Comparison of ENCODE assay signal across 17 cellular contexts in genomic region chr2:36343601-36344000, GRCh38. TPM values are rescaled to one million over a fixed set of nuclear protein-coding genes. Genes with fewer than 3 reads are reported as not detected.
DNase-seq lines count a peak whose midpoint lies in the region; ATAC-seq and TF ChIP-seq lines count a peak whose summit lies in the region.
"Had no signal": no experiment of that assay in that cellular context is flagged by ENCODE, and none has a peak within 500 bp of the region (broad histone marks: within the 10 kb centered on the region; RNA-seq: fewer than 3 reads in every experiment).

No MANE protein-coding gene starts in this region.

- H3K9ac ChIP-seq in SK-N-SH = no peak overlapping the region
- no peak overlapping the region for H3K9ac ChIP-seq in GM23248
- no peak overlapping the region for H3K9ac ChIP-seq in trophoblast cell (ENCODE audit: low read length)

- H3K36me3 ChIP-seq in SK-N-SH (replicated peaks in 1 of 2; ENCODE audit: control insufficient read depth in 1 of 2, insufficient read depth in 2 of 2, low read length in 1 of 2) = no peaks in the 10 kb centered on the region
- no peaks in the 10 kb centered on the region for H3K36me3 ChIP-seq in GM23248 (ENCODE audit: low read depth)
- no peaks in the 10 kb centered on the region for H3K36me3 ChIP-seq in trophoblast cell (ENCODE audit: control insufficient read depth in 1 of 2, insufficient read depth in 2 of 2, low read length in 2 of 2)
- H3K36me3 ChIP-seq in lower lobe of right lung = no peaks in the 10 kb centered on the region

- peak overlapping the region; percentile 66 for H2BK120ac ChIP-seq in trophoblast cell (ENCODE audit: insufficient read depth, low read length, poor library complexity)

- in situ Hi-C loops in GM23248 (cut with MboI) = no loop called here

- H3K79me2 ChIP-seq in SK-N-SH (ENCODE audit: insufficient read depth) (no peaks in the 10 kb centered on the region), GM23248 (ENCODE audit: insufficient read depth) (no peaks in the 10 kb centered on the region), trophoblast cell (ENCODE audit: control insufficient read depth, insufficient read depth, low read length, poor library complexity) (no peaks in the 10 kb centered on the region)

- CTCF ChIA-PET in SK-N-SH (lab: Yijun Ruan, JAX) = interaction anchor here (0.9 to 1.7 kb wide), 2 partner anchors 9 to 10 kb away, joined by 3 to 5 read pairs; no protein-coding TSS in a partner anchor

- H2BK5ac ChIP-seq in trophoblast cell (ENCODE audit: low read depth, low read length, poor library complexity) = no peak overlapping the region

- intact Hi-C loops in lower lobe of right lung (cut with DNase I) = no loop called here

- H2BK12ac ChIP-seq in trophoblast cell (ENCODE audit: low read length) = no peak overlapping the region

- 54% methylated on average over 3 of the region's 3 CpGs for WGBS in SK-N-SH (ENCODE audit: low lambda C conversion rate)
- WGBS in GM23248 (ENCODE audit: low coverage in 1 of 2, low lambda C conversion rate in 2 of 2, missing lambda C conversion rate in 2 of 2), 2 experiments = 68 to 76% methylated on average over 3 of the region's 3 CpGs
- WGBS in trophoblast cell (ENCODE audit: extremely low coverage, insufficient coverage, insufficient read length) = no CpG with 5 or more reads among the region's 3 CpGs

- H3K14ac ChIP-seq in trophoblast cell (ENCODE audit: low read length) = no peak overlapping the region

- TF ChIP-seq CTCF in SK-N-SH (IDR thresholded peaks at IDR 0.05) (no peak), lower lobe of right lung (IDR thresholded peaks at IDR 0.05) (no peak)

- H2AK5ac ChIP-seq in trophoblast cell (ENCODE audit: low read length) = no peak overlapping the region

- H3K27me3 ChIP-seq in SK-N-SH (ENCODE audit: insufficient read depth) (no peaks in the 10 kb centered on the region), GM23248 (replicated peaks; ENCODE audit: insufficient read depth) (no peaks in the 10 kb centered on the region), trophoblast cell (ENCODE audit: insufficient read depth, low read length) (no peaks in the 10 kb centered on the region), lower lobe of right lung (ENCODE audit: low read depth) (no peaks in the 10 kb centered on the region)

- no peak overlapping the region for H3K18ac ChIP-seq in trophoblast cell (ENCODE audit: low read length)

- peaks cover 3% of the 10 kb centered on the region for H3K79me1 ChIP-seq in trophoblast cell (ENCODE audit: low read length)

- no peaks in the 10 kb centered on the region for H4K20me1 ChIP-seq in SK-N-SH (ENCODE audit: insufficient read depth)
- H4K20me1 ChIP-seq in GM23248 (ENCODE audit: insufficient read depth) = no peaks in the 10 kb centered on the region

- no peaks in the 10 kb centered on the region for H3K9me3 ChIP-seq in SK-N-SH
- no peaks in the 10 kb centered on the region for H3K9me3 ChIP-seq in GM23248 (ENCODE audit: low read depth)
- H3K9me3 ChIP-seq in trophoblast cell (ENCODE audit: insufficient read depth, low read depth, low read length) = no peaks in the 10 kb centered on the region
- H3K9me3 ChIP-seq in lower lobe of right lung = no peaks in the 10 kb centered on the region
- H3K9me3 ChIP-seq: Caco-2 had no signal

- no peak overlapping the region for H4K91ac ChIP-seq in trophoblast cell (ENCODE audit: low read depth, low read length)

- H3K9me2 ChIP-seq in SK-N-SH (no peaks in the 10 kb centered on the region), GM23248 (ENCODE audit: insufficient read depth) (no peaks in the 10 kb centered on the region)

- no peak overlapping the region for H3K27ac ChIP-seq in SK-N-SH (ENCODE audit: low read depth in 2 of 2, low read length in 1 of 2)
- no peak overlapping the region for H3K27ac ChIP-seq in GM23248
- H3K27ac ChIP-seq in trophoblast cell (ENCODE audit: low read depth, low read length) = no peak overlapping the region
- no peak overlapping the region for H3K27ac ChIP-seq in lower lobe of right lung
- H3K27ac ChIP-seq: 22Rv1, C4-2B had no signal

- POLR2A ChIA-PET in SK-N-SH (lab: Yijun Ruan, JAX) = no interaction called here

- H3K4me2 ChIP-seq in SK-N-SH (no peak overlapping the region), GM23248 (ENCODE audit: unreplicated experiment) (no peak overlapping the region), trophoblast cell (ENCODE audit: low read length) (no peak overlapping the region)

- H3K4me1 ChIP-seq in SK-N-SH (ENCODE audit: control insufficient read depth in 1 of 2, insufficient read depth in 2 of 2, low read depth in 1 of 2, low read length in 1 of 2) (peaks cover 0 to 15% of the 10 kb centered on the region in 2 experiments; a peak in 2 of 4 replicates), GM23248 (ENCODE audit: insufficient read depth) (peaks cover 26% of the 10 kb centered on the region), trophoblast cell (ENCODE audit: control insufficient read depth in 1 of 2, insufficient read depth in 2 of 2, low read length in 2 of 2) (no peaks in the 10 kb centered on the region), lower lobe of right lung (no peaks in the 10 kb centered on the region)

- TF ChIP-seq EP300 in SK-N-SH (IDR thresholded peaks at IDR 0.05; ENCODE audit: borderline replicate concordance in 1 of 2, low read depth in 1 of 2, low read length in 1 of 2) = no peak

- H3K4me3 ChIP-seq in SK-N-SH (ENCODE audit: low read depth in 2 of 2, low read length in 1 of 2) (no peak overlapping the region), GM23248 (no peak overlapping the region), trophoblast cell (ENCODE audit: low read depth, low read length) (no peak overlapping the region), lower lobe of right lung (no peak overlapping the region)
- H3K4me3 ChIP-seq: GM12878 had no signal

- no peak for TF ChIP-seq RAD21 in SK-N-SH (IDR thresholded peaks at IDR 0.05; ENCODE audit: low read length)

- H4K12ac ChIP-seq in trophoblast cell (ENCODE audit: low read depth, low read length) = no peak overlapping the region

- H3K4ac ChIP-seq in trophoblast cell (ENCODE audit: low read depth, low read length) = no peak overlapping the region

- H3K23ac ChIP-seq in trophoblast cell (ENCODE audit: low read length) = no peak overlapping the region

- H4K8ac ChIP-seq in trophoblast cell (ENCODE audit: low read depth, low read length) = no peak overlapping the region

- ATAC-seq in SK-N-SH treated with all-trans-retinoic acid at 6 μM for 48 hours (peak; percentile 47), lower lobe of right lung (no peak), HG03196 (IDR thresholded peaks at IDR 0.05; ENCODE audit: unreplicated experiment) (no peak)
- ATAC-seq: GM12878, HepG2 had no signal

- H3F3A ChIP-seq in SK-N-SH (replicated peaks; ENCODE audit: insufficient read depth) = peaks cover 17% of the 10 kb centered on the region
- H3F3A ChIP-seq in GM23248 (ENCODE audit: insufficient read depth) = peaks cover 19% of the 10 kb centered on the region

- H2AFZ ChIP-seq in SK-N-SH (ENCODE audit: low read depth) = no peak overlapping the region
- no peak overlapping the region for H2AFZ ChIP-seq in GM23248
- H2AFZ ChIP-seq in trophoblast cell (ENCODE audit: insufficient read depth, low read length, poor library complexity) = no peak overlapping the region

- no peak for DNase-seq in SK-N-SH
- DNase-seq in GM23248 = peak; percentile 52
- peak; percentile 32 for DNase-seq in M059J (ENCODE audit: low read depth)
- peak in 1 of 2 donors; percentile 82 for DNase-seq in trophoblast cell
- no peak for DNase-seq in lower lobe of right lung
- no peak for DNase-seq in cortex of kidney (lab: John Stamatoyannopoulos, UW)
- DNase-seq: AML-193; Caco-2; CD4-positive, alpha-beta T cell; H9; KG1 had no signal

TF ChIP-seq in SK-N-SH treated with all-trans-retinoic acid at 6 μM for 48 hours, 23 proteins besides CTCF, POLR2A, EP300 and RAD21 (continues in another document):
- TF ChIP-seq ZC3H10 (CRISPR knock-in tag; IDR thresholded peaks at IDR 0.05) (no peak), OSR1 (CRISPR knock-in tag; IDR thresholded peaks at IDR 0.05) (no peak), ZFP3 (CRISPR knock-in tag; IDR thresholded peaks at IDR 0.05) (no peak), GLIS3 (CRISPR knock-in tag; IDR thresholded peaks at IDR 0.05) (no peak), ESRRG (CRISPR knock-in tag; IDR thresholded peaks at IDR 0.05) (no peak), CREB5 (CRISPR knock-in tag; IDR thresholded peaks at IDR 0.05; ENCODE audit: low read depth) (no peak)

TF ChIP-seq in SK-N-SH, 30 proteins besides CTCF, POLR2A, EP300 and RAD21:
- no peak for TF ChIP-seq PBX3 (IDR thresholded peaks at IDR 0.05)
- TF ChIP-seq SMC3 (IDR thresholded peaks at IDR 0.05; ENCODE audit: low read depth, low read length) = no peak

RNA-seq across cellular contexts. Expression of gene CRIM1, which starts 12.0 kb away (rescaled TPM):
- polyA plus RNA-seq in SK-N-SH (2012; rRNA removed) = 228 and 244 TPM in 2 replicates
- 191 and 233 TPM in 2 replicates for polyA plus RNA-seq in SK-N-SH (2012; cell fraction: cytosol; rRNA removed)
- 201 and 239 TPM in 2 replicates for polyA plus RNA-seq in SK-N-SH (2012; cell fraction: nucleus; rRNA removed)
- total RNA-seq in GM23248 (2014; rRNA removed; shearing (Covaris generic)) = 485 and 499 TPM in 2 replicates
- polyA plus RNA-seq in GM23248 (2016; fragmentation: Nextera tagmentation; extraction: Ambion mirVana) = 76.4 and 77.4 TPM in 2 replicates
- total RNA-seq in M059J (2014; rRNA removed; shearing (Covaris generic)) = 98.2 and 186 TPM in 2 replicates
- 49.0 and 54.7 TPM in 2 replicates for polyA plus RNA-seq in trophoblast cell (2013)
- 105 TPM for total RNA-seq in lower lobe of right lung

Comparison
In these comparisons a context has a peak if more than half of its experiments do, and no peak if none do; other contexts are left out.
1. DNase-seq: peak in GM23248 (single experiment) and M059J (single experiment); none in SK-N-SH (single experiment), lower lobe of right lung (single experiment) and cortex of kidney (single experiment).